19 cellular contexts compared by ENCODE assay signal in genomic region chr1:116487583-116487982, GRCh38.
"Had no signal": no experiment of that assay in that cellular context is flagged by ENCODE, and none has a peak within 500 bp of the region (broad histone marks: within the 10 kb centered on the region; RNA-seq: fewer than 3 reads in every experiment).

No MANE protein-coding gene starts in this region.

- H3K4me1 ChIP-seq: prostate gland had no signal

- H3K9me3 Mint-ChIP-seq: activated CD4-positive, alpha-beta T cell treated with anti-CD3 and anti-CD28 coated beads, Interleukin-2, amount 10 ng/mL, durations not matched to agents 7 days and 5 days; activated CD8-positive, alpha-beta T cell treated with anti-CD3 and anti-CD28 coated beads for 36 hours; activated naive CD4-positive, alpha-beta T cell treated with anti-CD3 and anti-CD28 coated beads, Interleukin-2, amount 50 U/mL, for 24 hours; naive B cell had no signal

- H3K36me3 ChIP-seq: brain microvascular endothelial cell, left ventricle myocardium inferior, prostate gland, upper lobe of left lung had no signal

- H3K27ac ChIP-seq: brain microvascular endothelial cell, left ventricle myocardium inferior, prostate gland, upper lobe of left lung had no signal

- H3K36me3 Mint-ChIP-seq: activated CD8-positive, alpha-beta memory T cell treated with anti-CD3 and anti-CD28 coated beads, Interleukin-2, amount 10 ng/mL, durations not matched to agents 7 days and 5 days; activated naive CD4-positive, alpha-beta T cell treated with anti-CD3 and anti-CD28 coated beads, Interleukin-2, amount 50 U/mL, for 24 hours; naive B cell had no signal

- ATAC-seq: activated CD4-positive, CD25-positive, alpha-beta regulatory T cell treated with anti-CD3 and anti-CD28 coated beads, Interleukin-2, amount 50 U/mL, for 24 hours; activated CD8-positive, alpha-beta memory T cell treated with anti-CD3 and anti-CD28 coated beads, Interleukin-2, amount 10 ng/mL, durations not matched to agents 7 days and 5 days; activated CD8-positive, alpha-beta T cell treated with anti-CD3 and anti-CD28 coated beads for 36 hours; stimulated activated naive CD8-positive, alpha-beta T cell treated with anti-CD3 and anti-CD28 coated beads, Interleukin-15, Interleukin-2, amounts not matched to agents 100 U/mL and 50 U/mL, for 24 hours had no signal

- H3K27me3 ChIP-seq: brain microvascular endothelial cell, upper lobe of left lung had no signal

- H3K4me3 ChIP-seq: left ventricle myocardium inferior, prostate gland, upper lobe of left lung had no signal

- DNase-seq: activated CD4-positive, alpha-beta T cell treated with anti-CD3 and anti-CD28 coated beads, Interleukin-2, amount 10 ng/mL, durations not matched to agents 7 days and 5 days; activated CD8-positive, alpha-beta memory T cell treated with anti-CD3 and anti-CD28 coated beads, Interleukin-2, amount 10 ng/mL, durations not matched to agents 7 days and 5 days; activated CD8-positive, alpha-beta T cell treated with anti-CD3 and anti-CD28 coated beads for 36 hours; activated gamma-delta T cell; activated T-cell treated with anti-CD3 and anti-CD28 coated beads for 4 hours; anterior cingulate cortex; brain microvascular endothelial cell; central memory CD4-positive, alpha-beta T cell; effector memory CD4-positive, alpha-beta T cell; glutamatergic neuron; hippocampal formation; left ventricle myocardium inferior; naive B cell; stimulated activated CD4-positive, alpha-beta T cell treated with anti-CD3 and anti-CD28 coated beads, Interleukin-4, amount 100 ng/mL, for 24 hours; stimulated activated naive CD8-positive, alpha-beta T cell treated with anti-CD3 and anti-CD28 coated beads, Interleukin-15, Interleukin-2, amounts not matched to agents 100 U/mL and 50 U/mL, for 24 hours; upper lobe of left lung had no signal

- H3K27me3 Mint-ChIP-seq: activated CD8-positive, alpha-beta memory T cell treated with anti-CD3 and anti-CD28 coated beads, Interleukin-2, amount 10 ng/mL, durations not matched to agents 7 days and 5 days; activated CD8-positive, alpha-beta T cell treated with anti-CD3 and anti-CD28 coated beads for 36 hours; activated naive CD4-positive, alpha-beta T cell treated with anti-CD3 and anti-CD28 coated beads, Interleukin-2, amount 50 U/mL, for 24 hours; naive B cell had no signal

- H3K4me3 Mint-ChIP-seq: activated CD4-positive, alpha-beta T cell treated with anti-CD3 and anti-CD28 coated beads, Interleukin-2, amount 10 ng/mL, durations not matched to agents 7 days and 5 days; activated CD8-positive, alpha-beta memory T cell treated with anti-CD3 and anti-CD28 coated beads, Interleukin-2, amount 10 ng/mL, durations not matched to agents 7 days and 5 days; activated CD8-positive, alpha-beta T cell treated with anti-CD3 and anti-CD28 coated beads for 36 hours; activated naive CD4-positive, alpha-beta T cell treated with anti-CD3 and anti-CD28 coated beads, Interleukin-2, amount 50 U/mL, for 24 hours; naive B cell had no signal

- H3K27ac Mint-ChIP-seq: activated CD4-positive, alpha-beta T cell treated with anti-CD3 and anti-CD28 coated beads, Interleukin-2, amount 10 ng/mL, durations not matched to agents 7 days and 5 days; activated CD8-positive, alpha-beta memory T cell treated with anti-CD3 and anti-CD28 coated beads, Interleukin-2, amount 10 ng/mL, durations not matched to agents 7 days and 5 days; activated CD8-positive, alpha-beta T cell treated with anti-CD3 and anti-CD28 coated beads for 36 hours; activated naive CD4-positive, alpha-beta T cell treated with anti-CD3 and anti-CD28 coated beads, Interleukin-2, amount 50 U/mL, for 24 hours had no signal

- H3K9me3 ChIP-seq: left ventricle myocardium inferior, prostate gland, upper lobe of left lung had no signal

- H3K4me1 Mint-ChIP-seq: activated naive CD4-positive, alpha-beta T cell treated with anti-CD3 and anti-CD28 coated beads, Interleukin-2, amount 50 U/mL, for 24 hours; naive B cell had no signal
